Comparison of ENCODE assay signal across 21 cellular contexts in genomic region chr14:71705460-71705859, GRCh38.
DNase-seq lines count a peak whose midpoint lies in the region; ATAC-seq and TF ChIP-seq lines count a peak whose summit lies in the region.
"Had no signal": no experiment of that assay in that cellular context is flagged by ENCODE, and none has a peak within 500 bp of the region (broad histone marks: within the 10 kb centered on the region; RNA-seq: fewer than 3 reads in every experiment).

No MANE protein-coding gene starts in this region.

- in situ Hi-C loops in SK-MEL-5 (cut with HindIII; ENCODE audit: low pct_unique_long_range_greater_than_20kb, low sequenced_read_pairs), result no loop called here

- H3K4me3 ChIP-seq in foreskin fibroblast (ENCODE audit: low read depth in 1 of 2, low read length in 2 of 2) (no peak overlapping the region), esophagus muscularis mucosa (no peak overlapping the region)
- H3K4me3 ChIP-seq: GM12878, SJCRH30 had no signal

- intact Hi-C loops in esophagus muscularis mucosa (cut with DNase I), result no loop called here

- no peaks in the 10 kb centered on the region for H3K9me3 ChIP-seq in esophagus muscularis mucosa
- H3K9me3 ChIP-seq: SJCRH30 had no signal

- peak overlapping the region; percentile 60 for H3K27ac Mint-ChIP-seq in stimulated activated naive B cell treated with anti-CD40 and anti-IgM and Interleukin-4, amounts not matched to agents 10 μg/mL and 1 μg/mL and 100 μg/mL, for 72 hours
- no peak overlapping the region for H3K27ac Mint-ChIP-seq in endothelial cell (ENCODE audit: unreplicated experiment)

- 89% methylated on average over 4 of the region's 4 CpGs for WGBS in esophagus muscularis mucosa

- no peak for ATAC-seq in stimulated activated naive B cell treated with anti-CD40 and anti-IgM and Interleukin-4, amounts not matched to agents 10 μg/mL and 1 μg/mL and 100 μg/mL, for 72 hours (replicated peaks)
- ATAC-seq: GM12878, PC-3 had no signal

- peak; percentile 34 for DNase-seq in NCI-H82 (lab: John Stamatoyannopoulos, UW)
- DNase-seq in NCI-H82 treated with DMSO at 0.1 percent for 48 hours (lab: John Stamatoyannopoulos, UW; ENCODE audit: unreplicated experiment), result no peak
- DNase-seq in SK-MEL-5 (ENCODE audit: low read depth, low spot score), result peak; percentile 42
- peak; percentile 25 to 62 for DNase-seq in foreskin fibroblast
- no peak for DNase-seq in stimulated activated naive B cell treated with anti-CD40 and anti-IgM and Interleukin-4, amounts not matched to agents 10 μg/mL and 1 μg/mL and 100 μg/mL, for 72 hours
- no peak for DNase-seq in endothelial cell (ENCODE audit: low spot score)
- DNase-seq in esophagus muscularis mucosa (ENCODE audit: extremely low spot score), result no peak
- DNase-seq in glomerular visceral epithelial cell (ENCODE audit: extremely low spot score), result no peak
- DNase-seq: DMS79 treated with DMSO at 0.1 percent for 48 hours, GDM1, Kasumi-1, MM.1S, NCI-H1105 treated with DMSO at 0.1 percent for 48 hours, NCI-H187, NCI-H526 treated with DMSO at 0.1 percent for 48 hours, PC-3, SJCRH30 had no signal

- no peaks in the 10 kb centered on the region for H3K9me3 Mint-ChIP-seq in stimulated activated naive B cell treated with anti-CD40 and anti-IgM and Interleukin-4, amounts not matched to agents 10 μg/mL and 1 μg/mL and 100 μg/mL, for 72 hours
- no peaks in the 10 kb centered on the region for H3K9me3 Mint-ChIP-seq in endothelial cell (ENCODE audit: unreplicated experiment)
- H3K9me3 Mint-ChIP-seq: IgD-negative memory B cell had no signal

- peaks cover 0 to 26% (median 10%) of the 10 kb centered on the region in 4 donors for H3K36me3 ChIP-seq in esophagus muscularis mucosa

- no peak overlapping the region for H3K4me3 Mint-ChIP-seq in stimulated activated naive B cell treated with anti-CD40 and anti-IgM and Interleukin-4, amounts not matched to agents 10 μg/mL and 1 μg/mL and 100 μg/mL, for 72 hours
- H3K4me3 Mint-ChIP-seq in endothelial cell (ENCODE audit: unreplicated experiment), result no peak overlapping the region

- no peaks in the 10 kb centered on the region for H3K27me3 Mint-ChIP-seq in stimulated activated naive B cell treated with anti-CD40 and anti-IgM and Interleukin-4, amounts not matched to agents 10 μg/mL and 1 μg/mL and 100 μg/mL, for 72 hours
- no peaks in the 10 kb centered on the region for H3K27me3 Mint-ChIP-seq in endothelial cell (ENCODE audit: unreplicated experiment)
- H3K27me3 Mint-ChIP-seq: IgD-negative memory B cell had no signal

- H3K27me3 ChIP-seq in esophagus muscularis mucosa, result no peaks in the 10 kb centered on the region
- H3K27me3 ChIP-seq: SJCRH30 had no signal

- H3K36me3 Mint-ChIP-seq in stimulated activated naive B cell treated with anti-CD40 and anti-IgM and Interleukin-4, amounts not matched to agents 10 μg/mL and 1 μg/mL and 100 μg/mL, for 72 hours, result peaks cover 38 to 51% of the 10 kb centered on the region in 2 donors
- no peaks in the 10 kb centered on the region for H3K36me3 Mint-ChIP-seq in endothelial cell (ENCODE audit: low read depth, unreplicated experiment)

- H3K4me1 ChIP-seq in esophagus muscularis mucosa, result peaks cover 0 to 33% (median 14%) of the 10 kb centered on the region in 4 donors

- TF ChIP-seq CTCF in foreskin fibroblast (IDR thresholded peaks at IDR 0.05; ENCODE audit: low read depth, low read length) (no peak), endothelial cell (IDR thresholded peaks at IDR 0.05; ENCODE audit: unreplicated experiment) (no peak), esophagus muscularis mucosa (IDR thresholded peaks at IDR 0.05) (no peak)

- no peak overlapping the region for H3K27ac ChIP-seq in esophagus muscularis mucosa (replicated peaks in 1 of 4)
- H3K27ac ChIP-seq: 22Rv1, RWPE1, SJCRH30 had no signal

- TF ChIP-seq EP300 in esophagus muscularis mucosa (IDR thresholded peaks at IDR 0.05), result no peak

- TF ChIP-seq POLR2A in esophagus muscularis mucosa (IDR thresholded peaks at IDR 0.05; ENCODE audit: low read depth), result no peak

- H3K4me1 Mint-ChIP-seq in stimulated activated naive B cell treated with anti-CD40 and anti-IgM and Interleukin-4, amounts not matched to agents 10 μg/mL and 1 μg/mL and 100 μg/mL, for 72 hours, result no peaks in the 10 kb centered on the region
- peaks cover 4% of the 10 kb centered on the region for H3K4me1 Mint-ChIP-seq in endothelial cell (ENCODE audit: unreplicated experiment)

Comparison
In these comparisons a context has a peak if more than half of its experiments do, and no peak if none do; other contexts are left out.
1. DNase-seq: peak in NCI-H82 (single experiment), SK-MEL-5 (single experiment) and foreskin fibroblast (2 of 2); none in NCI-H82 treated with DMSO at 0.1 percent for 48 hours (single experiment), stimulated activated naive B cell treated with anti-CD40 and anti-IgM and Interleukin-4, amounts not matched to agents 10 μg/mL and 1 μg/mL and 100 μg/mL, for 72 hours (single experiment), endothelial cell (single experiment), esophagus muscularis mucosa (single experiment) and glomerular visceral epithelial cell (single experiment).